Comparison of ENCODE assay signal across 14 cellular contexts in the genomic region with DNA sequence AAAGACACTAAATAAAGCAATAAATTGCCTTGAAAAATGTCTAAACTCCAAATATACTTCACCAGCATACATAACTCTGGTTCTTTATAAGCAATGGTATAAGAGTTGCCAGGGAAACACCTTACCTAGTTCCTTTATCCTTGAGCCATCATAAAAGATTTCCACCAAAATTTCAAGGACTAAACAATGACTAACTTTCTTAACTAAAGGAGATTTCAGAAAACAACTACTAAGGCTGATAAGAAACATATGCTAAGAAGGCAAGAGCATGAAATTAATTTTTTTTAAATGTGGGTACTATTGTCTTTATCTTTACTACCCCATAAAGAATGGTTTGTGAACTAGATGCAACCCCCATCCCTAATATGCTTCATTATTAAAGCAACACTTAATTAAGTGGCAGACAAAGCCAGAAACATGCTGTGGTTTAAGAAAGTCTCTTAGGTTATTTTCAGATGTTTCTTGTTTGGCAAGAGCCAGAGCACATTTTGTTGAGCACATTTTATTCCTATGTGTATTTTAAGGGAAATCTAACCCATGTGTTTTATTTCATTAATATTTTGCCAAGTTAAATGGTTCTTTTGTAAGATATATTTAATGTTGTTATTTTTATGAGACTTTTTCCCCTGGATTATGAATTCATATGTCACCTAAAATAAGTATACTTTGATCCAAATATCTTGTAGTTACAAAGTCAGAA. TPM values are rescaled to one million over a fixed set of nuclear protein-coding genes. Genes with fewer than 3 reads are reported as not detected.
"Had no signal": no experiment of that assay in that cellular context is flagged by ENCODE, and none has a peak within 500 bp of the region (broad histone marks: within the 10 kb centered on the region; RNA-seq: fewer than 3 reads in every experiment).

No MANE protein-coding gene starts in this region.

- H3K27ac Mint-ChIP-seq: activated CD8-positive, alpha-beta memory T cell treated with anti-CD3 and anti-CD28 coated beads, Interleukin-2, amount 10 ng/mL, durations not matched to agents 7 days and 5 days; activated naive CD4-positive, alpha-beta T cell treated with anti-CD3 and anti-CD28 coated beads, Interleukin-2, amount 50 U/mL, for 72 hours; memory B cell had no signal

- H3K36me3 ChIP-seq: ovary had no signal

- DNase-seq: activated CD4-positive, alpha-beta T cell treated with anti-CD3 and anti-CD28 coated beads, Interleukin-2, amount 50 U/mL, for 48 hours; activated CD8-positive, alpha-beta memory T cell treated with anti-CD3 and anti-CD28 coated beads, Interleukin-2, amount 10 ng/mL, durations not matched to agents 7 days and 5 days; activated effector memory CD4-positive, alpha-beta T cell treated with anti-CD3 and anti-CD28 coated beads, Interleukin-2, amount 50 U/mL, for 16 hours; activated T-cell treated with anti-CD3 and anti-CD28 coated beads, Interleukin-2, amount 50 U/mL, for 4 hours; glutamatergic neuron; left colon; ovary; stimulated activated CD4-positive, alpha-beta T cell treated with anti-CD3 and anti-CD28 coated beads, Interleukin-4, amount 100 ng/mL, for 1 hour; stimulated activated CD8-positive, alpha-beta memory T cell treated with anti-CD3 and anti-CD28 coated beads, Interleukin-4, amount 100 ng/mL, for 48 hours; stimulated activated naive CD8-positive, alpha-beta T cell treated with anti-CD3 and anti-CD28 coated beads, Interleukin-15, Interleukin-2, amounts not matched to agents 100 U/mL and 50 U/mL, for 24 hours; testis had no signal

- H3K27ac ChIP-seq: ovary had no signal

- H3K27me3 ChIP-seq: ovary, testis had no signal

- ATAC-seq: activated CD4-positive, CD25-positive, alpha-beta regulatory T cell treated with anti-CD3 and anti-CD28 coated beads, Interleukin-2, amount 50 U/mL, for 24 hours; activated CD8-positive, alpha-beta memory T cell treated with anti-CD3 and anti-CD28 coated beads, Interleukin-2, amount 10 ng/mL, durations not matched to agents 7 days and 5 days; activated naive CD4-positive, alpha-beta T cell treated with anti-CD3 and anti-CD28 coated beads, Interleukin-2, amount 50 U/mL, for 72 hours; activated T-cell treated with anti-CD3 and anti-CD28 coated beads, Interleukin-2, amount 50 U/mL, for 4 hours; left colon; stimulated activated naive CD8-positive, alpha-beta T cell treated with anti-CD3 and anti-CD28 coated beads, Interleukin-15, Interleukin-2, amounts not matched to agents 100 U/mL and 50 U/mL, for 24 hours had no signal

- H3K4me1 Mint-ChIP-seq: activated CD8-positive, alpha-beta memory T cell treated with anti-CD3 and anti-CD28 coated beads, Interleukin-2, amount 10 ng/mL, durations not matched to agents 7 days and 5 days; memory B cell had no signal

- H3K9me3 ChIP-seq: ovary, testis had no signal

- H3K4me3 Mint-ChIP-seq: activated CD8-positive, alpha-beta memory T cell treated with anti-CD3 and anti-CD28 coated beads, Interleukin-2, amount 10 ng/mL, durations not matched to agents 7 days and 5 days; activated T-cell treated with anti-CD3 and anti-CD28 coated beads, Interleukin-2, amount 50 U/mL, for 4 hours; memory B cell had no signal

- H3K4me3 ChIP-seq: ovary, testis had no signal

- H3K4me1 ChIP-seq: testis had no signal

- H3K9me3 Mint-ChIP-seq: activated naive CD4-positive, alpha-beta T cell treated with anti-CD3 and anti-CD28 coated beads, Interleukin-2, amount 50 U/mL, for 72 hours; activated T-cell treated with anti-CD3 and anti-CD28 coated beads, Interleukin-2, amount 50 U/mL, for 4 hours had no signal

- H3K36me3 Mint-ChIP-seq: activated CD8-positive, alpha-beta memory T cell treated with anti-CD3 and anti-CD28 coated beads, Interleukin-2, amount 10 ng/mL, durations not matched to agents 7 days and 5 days; activated naive CD4-positive, alpha-beta T cell treated with anti-CD3 and anti-CD28 coated beads, Interleukin-2, amount 50 U/mL, for 72 hours had no signal

RNA-seq across cellular contexts. Expression of a gene that starts 17.4 kb away (rescaled TPM):
- total RNA-seq: activated CD8-positive, alpha-beta memory T cell treated with anti-CD3 and anti-CD28 coated beads, Interleukin-2, amount 10 ng/mL, durations not matched to agents 7 days and 5 days; activated naive CD4-positive, alpha-beta T cell treated with anti-CD3 and anti-CD28 coated beads, Interleukin-2, amount 50 U/mL, for 72 hours had no signal
